Comparison of ENCODE assay signal across 8 cellular contexts in the genomic region with DNA sequence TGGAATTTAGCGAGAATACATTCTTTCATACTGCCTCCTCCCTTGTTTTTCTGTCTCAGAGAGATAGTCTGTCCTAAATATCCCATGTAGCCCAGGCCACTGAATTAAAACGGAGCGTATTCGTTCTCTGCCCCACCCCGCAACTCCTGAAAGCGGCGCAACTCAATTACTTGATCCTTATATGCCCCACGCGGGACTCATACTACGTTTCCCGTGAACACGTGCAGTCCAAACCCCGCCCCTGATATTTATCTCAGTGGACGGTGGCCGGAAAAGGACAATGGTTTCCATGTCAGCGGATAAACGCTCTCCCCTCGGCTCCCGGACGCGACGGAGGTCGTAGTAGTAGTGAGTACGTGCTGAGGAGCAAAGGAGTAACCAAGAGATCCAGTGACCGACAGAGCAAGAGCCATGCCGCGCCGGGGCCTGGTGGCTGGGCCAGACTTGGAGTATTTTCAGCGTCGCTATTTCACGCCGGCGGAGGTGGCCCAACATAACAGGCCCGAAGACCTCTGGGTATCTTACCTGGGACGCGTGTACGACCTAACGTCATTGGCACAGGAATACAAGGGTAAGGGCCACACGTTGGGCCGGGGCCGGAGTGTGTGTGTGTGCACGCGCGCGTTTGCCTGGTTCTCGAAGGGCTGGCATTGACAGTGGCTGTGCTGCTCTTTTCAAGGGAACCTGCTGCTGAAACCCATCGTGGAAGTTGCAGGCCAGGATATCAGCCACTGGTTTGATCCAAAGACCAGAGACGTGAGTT. TPM values are rescaled to one million over a fixed set of nuclear protein-coding genes. Genes with fewer than 3 reads are reported as not detected.
DNase-seq lines count a peak whose midpoint lies in the region; ATAC-seq, FAIRE-seq and TF ChIP-seq lines count a peak whose summit lies in the region.

A gene with protein sequence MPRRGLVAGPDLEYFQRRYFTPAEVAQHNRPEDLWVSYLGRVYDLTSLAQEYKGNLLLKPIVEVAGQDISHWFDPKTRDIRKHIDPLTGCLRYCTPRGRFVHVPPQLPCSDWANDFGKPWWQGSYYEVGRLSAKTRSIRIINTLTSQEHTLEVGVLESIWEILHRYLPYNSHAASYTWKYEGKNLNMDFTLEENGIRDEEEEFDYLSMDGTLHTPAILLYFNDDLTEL (plus strand): TSS at position 280 of the 763 bp plus-strand sequence. CDS start 132 bp downstream, at position 412.

- H3K4me2 ChIP-seq in neural cell (ENCODE audit: low read length): peak within 1 kb of the TSS; percentile 97

- H3K9me3 ChIP-seq in neural cell (ENCODE audit: low read length) (no peaks in the 10 kb centered on the region), stomach smooth muscle (ENCODE audit: control insufficient read depth in 2 of 2, low read length in 2 of 2) (no peaks in the 10 kb centered on the region)

- H3F3A ChIP-seq in neural cell (ENCODE audit: insufficient read depth, low read length, poor library complexity, severe bottlenecking): peaks cover 13% of the 10 kb centered on the region

- no peaks in the 10 kb centered on the region for H3K36me3 ChIP-seq in neural cell (ENCODE audit: insufficient read depth, low read length)
- peaks cover 7 to 9% of the 10 kb centered on the region in 2 donors for H3K36me3 ChIP-seq in stomach smooth muscle (ENCODE audit: control insufficient read depth in 2 of 2, insufficient read depth in 2 of 2, low read length in 2 of 2)

- TF ChIP-seq CTCF in fibroblast of pulmonary artery (IDR thresholded peaks at IDR 0.05; ENCODE audit: low read length, missing control alignments) (no peak), neural cell (IDR thresholded peaks at IDR 0.05; ENCODE audit: poor library complexity, severe bottlenecking) (no peak)

- H3K27ac ChIP-seq in neural cell (ENCODE audit: low read length): peak within 1 kb of the TSS; percentile 98
- peak within 1 kb of the TSS; percentile 89 for H3K27ac ChIP-seq in stomach smooth muscle (ENCODE audit: low read length)

- peaks cover 18% of the 10 kb centered on the region for H3K79me2 ChIP-seq in neural cell (replicated peaks; ENCODE audit: insufficient read depth, low read length)

- no peaks in the 10 kb centered on the region for H3K9me2 ChIP-seq in neural cell (ENCODE audit: insufficient read depth, low read length)

- H3K27me3 ChIP-seq in neural cell (ENCODE audit: insufficient read depth, low read depth, low read length): no peaks in the 10 kb centered on the region
- H3K27me3 ChIP-seq in stomach smooth muscle (ENCODE audit: control insufficient read depth in 1 of 2, insufficient read depth in 2 of 2, low read length in 2 of 2): no peaks in the 10 kb centered on the region

- no peak for TF ChIP-seq EP300 in neural cell (conservative IDR thresholded peaks at IDR 0.05; ENCODE audit: poor library complexity, severe bottlenecking)

- peak; percentile 33 for ATAC-seq in GM21529 (IDR thresholded peaks at IDR 0.05; ENCODE audit: unreplicated experiment)

- peaks cover under 1% of the 10 kb centered on the region for H4K20me1 ChIP-seq in neural cell (ENCODE audit: insufficient read depth)

- no peak for FAIRE-seq in RCC 7860 (lab: Jason Lieb, UNC)

- DNase-seq in DMS 273 treated with DMSO at 0.1 percent for 48 hours (lab: John Stamatoyannopoulos, UW): peak; percentile 90
- peak; percentile 48 for DNase-seq in HuH-7.5 (ENCODE audit: low spot score)
- peak; percentile 84 for DNase-seq in RCC 7860 (ENCODE audit: low spot score)
- peak; percentile 73 for DNase-seq in activated T-helper 1 cell treated with Interleukin-2 at 50 U/mL for 16 hours (ENCODE audit: low read depth)
- DNase-seq in fibroblast of pulmonary artery (ENCODE audit: low read depth): peak; percentile 94

- peak within 1 kb of the TSS; percentile 92 for H3K9ac ChIP-seq in neural cell (ENCODE audit: low read length)
- peak within 1 kb of the TSS; percentile 68 to 93 for H3K9ac ChIP-seq in stomach smooth muscle (ENCODE audit: low read length in 2 of 2)

- H3K4me3 ChIP-seq in fibroblast of pulmonary artery (replicated peaks; ENCODE audit: low read depth, low read length) (peak within 1 kb of the TSS; percentile 81), neural cell (ENCODE audit: low read length) (peak within 1 kb of the TSS; percentile 85), stomach smooth muscle (ENCODE audit: low read length in 2 of 2) (peak within 1 kb of the TSS; percentile 77 to 97)

- H3K4me1 ChIP-seq in stomach smooth muscle (ENCODE audit: control insufficient read depth, insufficient read depth, low read length): peaks cover 36% of the 10 kb centered on the region

- peak within 1 kb of the TSS; percentile 90 for H2AFZ ChIP-seq in neural cell (ENCODE audit: low read depth, low read length)

- TF ChIP-seq RAD21 in neural cell (conservative IDR thresholded peaks at IDR 0.05): no peak

TF ChIP-seq in neural cell, 6 proteins besides CTCF, POLR2A, EP300 and RAD21:
- TF ChIP-seq SMC3 (conservative IDR thresholded peaks at IDR 0.05; ENCODE audit: poor library complexity): peak; percentile 25
- peak; percentile 98 for TF ChIP-seq MXI1 (conservative IDR thresholded peaks at IDR 0.05; ENCODE audit: poor library complexity, severe bottlenecking)
- TF ChIP-seq, protein P1, sequence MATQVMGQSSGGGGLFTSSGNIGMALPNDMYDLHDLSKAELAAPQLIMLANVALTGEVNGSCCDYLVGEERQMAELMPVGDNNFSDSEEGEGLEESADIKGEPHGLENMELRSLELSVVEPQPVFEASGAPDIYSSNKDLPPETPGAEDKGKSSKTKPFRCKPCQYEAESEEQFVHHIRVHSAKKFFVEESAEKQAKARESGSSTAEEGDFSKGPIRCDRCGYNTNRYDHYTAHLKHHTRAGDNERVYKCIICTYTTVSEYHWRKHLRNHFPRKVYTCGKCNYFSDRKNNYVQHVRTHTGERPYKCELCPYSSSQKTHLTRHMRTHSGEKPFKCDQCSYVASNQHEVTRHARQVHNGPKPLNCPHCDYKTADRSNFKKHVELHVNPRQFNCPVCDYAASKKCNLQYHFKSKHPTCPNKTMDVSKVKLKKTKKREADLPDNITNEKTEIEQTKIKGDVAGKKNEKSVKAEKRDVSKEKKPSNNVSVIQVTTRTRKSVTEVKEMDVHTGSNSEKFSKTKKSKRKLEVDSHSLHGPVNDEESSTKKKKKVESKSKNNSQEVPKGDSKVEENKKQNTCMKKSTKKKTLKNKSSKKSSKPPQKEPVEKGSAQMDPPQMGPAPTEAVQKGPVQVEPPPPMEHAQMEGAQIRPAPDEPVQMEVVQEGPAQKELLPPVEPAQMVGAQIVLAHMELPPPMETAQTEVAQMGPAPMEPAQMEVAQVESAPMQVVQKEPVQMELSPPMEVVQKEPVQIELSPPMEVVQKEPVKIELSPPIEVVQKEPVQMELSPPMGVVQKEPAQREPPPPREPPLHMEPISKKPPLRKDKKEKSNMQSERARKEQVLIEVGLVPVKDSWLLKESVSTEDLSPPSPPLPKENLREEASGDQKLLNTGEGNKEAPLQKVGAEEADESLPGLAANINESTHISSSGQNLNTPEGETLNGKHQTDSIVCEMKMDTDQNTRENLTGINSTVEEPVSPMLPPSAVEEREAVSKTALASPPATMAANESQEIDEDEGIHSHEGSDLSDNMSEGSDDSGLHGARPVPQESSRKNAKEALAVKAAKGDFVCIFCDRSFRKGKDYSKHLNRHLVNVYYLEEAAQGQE (IDR thresholded peaks at IDR 0.05; ENCODE audit: borderline replicate concordance): peak; percentile 26
- TF ChIP-seq POLR2AphosphoS5 (IDR thresholded peaks at IDR 0.05): no peak

RNA-seq across cellular contexts. Expression of the gene that starts here (rescaled TPM):
- polyA plus RNA-seq in neural cell: 21.1 and 30.4 TPM in 2 replicates
- 25.8 and 27.8 TPM in 2 replicates for polyA minus RNA-seq in neural cell

Comparison
In these comparisons a context has a peak if more than half of its experiments do, and no peak if none do; other contexts are left out.
1. Peak in every context shown above with its lines: DNase-seq, ATAC-seq, H3K4me3 ChIP-seq and H3K27ac ChIP-seq.